Comparison of ENCODE assay signal across 1 cellular context in genomic region chr2:171687287-171688128, GRCh38.
TF ChIP-seq lines count a peak whose summit lies in the region.

Gene DYNC1I2, plus strand, starts transcription at chr2:171687469. Its CDS starts 2,687 bp downstream, at chr2:171690156.

TF ChIP-seq in HepG2, 621 proteins besides CTCF, POLR2A, EP300 and RAD21 (continued from another document and continues in another):
- TF ChIP-seq, protein P1, sequence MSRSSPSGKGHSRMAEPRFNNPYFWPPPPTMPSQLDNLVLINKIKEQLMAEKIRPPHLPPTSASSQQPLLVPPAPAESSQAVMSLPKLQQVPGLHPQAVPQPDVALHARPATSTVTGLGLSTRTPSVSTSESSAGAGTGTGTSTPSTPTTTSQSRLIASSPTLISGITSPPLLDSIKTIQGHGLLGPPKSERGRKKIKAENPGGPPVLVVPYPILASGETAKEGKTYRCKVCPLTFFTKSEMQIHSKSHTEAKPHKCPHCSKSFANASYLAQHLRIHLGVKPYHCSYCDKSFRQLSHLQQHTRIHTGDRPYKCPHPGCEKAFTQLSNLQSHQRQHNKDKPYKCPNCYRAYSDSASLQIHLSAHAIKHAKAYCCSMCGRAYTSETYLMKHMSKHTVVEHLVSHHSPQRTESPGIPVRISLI (CRISPR knock-in tag; IDR thresholded peaks at IDR 0.05; ENCODE audit: borderline replicate concordance), result 0 out of 2 replicates have a peak, but pooled peaks have one; percentile 48
- peak; percentile 70 for TF ChIP-seq JUN (CRISPR knock-in tag; IDR thresholded peaks at IDR 0.05)
- no peak for TF ChIP-seq PCBP2 (optimal IDR thresholded peaks at IDR 0.05; ENCODE audit: low read depth, low read length, poor library complexity, severe bottlenecking)
- TF ChIP-seq NKX3-1 (CRISPR knock-in tag; IDR thresholded peaks at IDR 0.05), result peak; percentile 67; the same call in 1 of the 2 replicates
- TF ChIP-seq SMYD3 (CRISPR knock-in tag; IDR thresholded peaks at IDR 0.05), result peak; percentile 49
- TF ChIP-seq ZNF281 (CRISPR knock-in tag; IDR thresholded peaks at IDR 0.05; ENCODE audit: borderline replicate concordance), result 0 out of 2 replicates have a peak, but pooled peaks have one; percentile 14
- peak; percentile 100 for TF ChIP-seq ZNF501 (CRISPR knock-in tag; IDR thresholded peaks at IDR 0.05)
- TF ChIP-seq AKAP8 (CRISPR knock-in tag; IDR thresholded peaks at IDR 0.05), result no peak; the same call in 1 of the 2 replicates
- peak; percentile 41; the same call in 1 of the 2 replicates for TF ChIP-seq MTF2 (CRISPR knock-in tag; IDR thresholded peaks at IDR 0.05; ENCODE audit: borderline replicate concordance)
- peak; percentile 95 for TF ChIP-seq YEATS4 (CRISPR knock-in tag; IDR thresholded peaks at IDR 0.05; ENCODE audit: borderline replicate concordance)
- TF ChIP-seq, protein P2, sequence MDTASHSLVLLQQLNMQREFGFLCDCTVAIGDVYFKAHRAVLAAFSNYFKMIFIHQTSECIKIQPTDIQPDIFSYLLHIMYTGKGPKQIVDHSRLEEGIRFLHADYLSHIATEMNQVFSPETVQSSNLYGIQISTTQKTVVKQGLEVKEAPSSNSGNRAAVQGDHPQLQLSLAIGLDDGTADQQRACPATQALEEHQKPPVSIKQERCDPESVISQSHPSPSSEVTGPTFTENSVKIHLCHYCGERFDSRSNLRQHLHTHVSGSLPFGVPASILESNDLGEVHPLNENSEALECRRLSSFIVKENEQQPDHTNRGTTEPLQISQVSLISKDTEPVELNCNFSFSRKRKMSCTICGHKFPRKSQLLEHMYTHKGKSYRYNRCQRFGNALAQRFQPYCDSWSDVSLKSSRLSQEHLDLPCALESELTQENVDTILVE (CRISPR knock-in tag; IDR thresholded peaks at IDR 0.05), result peak; percentile 46; the same call in 1 of the 2 replicates
- TF ChIP-seq ZNF3 (CRISPR knock-in tag; IDR thresholded peaks at IDR 0.05), result no peak
- TF ChIP-seq, protein P3, sequence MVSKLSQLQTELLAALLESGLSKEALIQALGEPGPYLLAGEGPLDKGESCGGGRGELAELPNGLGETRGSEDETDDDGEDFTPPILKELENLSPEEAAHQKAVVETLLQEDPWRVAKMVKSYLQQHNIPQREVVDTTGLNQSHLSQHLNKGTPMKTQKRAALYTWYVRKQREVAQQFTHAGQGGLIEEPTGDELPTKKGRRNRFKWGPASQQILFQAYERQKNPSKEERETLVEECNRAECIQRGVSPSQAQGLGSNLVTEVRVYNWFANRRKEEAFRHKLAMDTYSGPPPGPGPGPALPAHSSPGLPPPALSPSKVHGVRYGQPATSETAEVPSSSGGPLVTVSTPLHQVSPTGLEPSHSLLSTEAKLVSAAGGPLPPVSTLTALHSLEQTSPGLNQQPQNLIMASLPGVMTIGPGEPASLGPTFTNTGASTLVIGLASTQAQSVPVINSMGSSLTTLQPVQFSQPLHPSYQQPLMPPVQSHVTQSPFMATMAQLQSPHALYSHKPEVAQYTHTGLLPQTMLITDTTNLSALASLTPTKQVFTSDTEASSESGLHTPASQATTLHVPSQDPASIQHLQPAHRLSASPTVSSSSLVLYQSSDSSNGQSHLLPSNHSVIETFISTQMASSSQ (IDR thresholded peaks at IDR 0.05; ENCODE audit: low read depth), result peak; percentile 36; the same call in 1 of the 2 replicates
- TF ChIP-seq, protein P3 (CRISPR knock-in tag; IDR thresholded peaks at IDR 0.05; ENCODE audit: borderline replicate concordance), result peak; percentile 66; the same call in 1 of the 2 replicates
- TF ChIP-seq KAT2B (IDR thresholded peaks at IDR 0.05; ENCODE audit: borderline replicate concordance, low read depth, low read length), result no peak
- TF ChIP-seq ZNF367 (CRISPR knock-in tag; IDR thresholded peaks at IDR 0.05; ENCODE audit: borderline replicate concordance), result no peak; the same call in 1 of the 2 replicates
- peak; percentile 58 for TF ChIP-seq PATZ1 (CRISPR knock-in tag; IDR thresholded peaks at IDR 0.05)
- TF ChIP-seq MIER2 (CRISPR knock-in tag; IDR thresholded peaks at IDR 0.05), result 0 out of 2 replicates have a peak, but pooled peaks have one; percentile 25
- no peak for TF ChIP-seq ZNF577 (CRISPR knock-in tag; IDR thresholded peaks at IDR 0.05; ENCODE audit: borderline replicate concordance, low read depth)
- TF ChIP-seq U2AF2 (IDR thresholded peaks at IDR 0.05; ENCODE audit: low read depth, low read length), result no peak
- TF ChIP-seq SYNCRIP (IDR thresholded peaks at IDR 0.05; ENCODE audit: insufficient read depth, low read depth, low read length), result no peak
- TF ChIP-seq NONO (IDR thresholded peaks at IDR 0.05), result no peak
- 0 out of 2 replicates have a peak, but pooled peaks have one; percentile 60 for TF ChIP-seq NONO (CRISPR knock-in tag; conservative IDR thresholded peaks at IDR 0.05)
- peak; percentile 72 for TF ChIP-seq ZNF768 (CRISPR knock-in tag; IDR thresholded peaks at IDR 0.05)
- TF ChIP-seq, protein P4, sequence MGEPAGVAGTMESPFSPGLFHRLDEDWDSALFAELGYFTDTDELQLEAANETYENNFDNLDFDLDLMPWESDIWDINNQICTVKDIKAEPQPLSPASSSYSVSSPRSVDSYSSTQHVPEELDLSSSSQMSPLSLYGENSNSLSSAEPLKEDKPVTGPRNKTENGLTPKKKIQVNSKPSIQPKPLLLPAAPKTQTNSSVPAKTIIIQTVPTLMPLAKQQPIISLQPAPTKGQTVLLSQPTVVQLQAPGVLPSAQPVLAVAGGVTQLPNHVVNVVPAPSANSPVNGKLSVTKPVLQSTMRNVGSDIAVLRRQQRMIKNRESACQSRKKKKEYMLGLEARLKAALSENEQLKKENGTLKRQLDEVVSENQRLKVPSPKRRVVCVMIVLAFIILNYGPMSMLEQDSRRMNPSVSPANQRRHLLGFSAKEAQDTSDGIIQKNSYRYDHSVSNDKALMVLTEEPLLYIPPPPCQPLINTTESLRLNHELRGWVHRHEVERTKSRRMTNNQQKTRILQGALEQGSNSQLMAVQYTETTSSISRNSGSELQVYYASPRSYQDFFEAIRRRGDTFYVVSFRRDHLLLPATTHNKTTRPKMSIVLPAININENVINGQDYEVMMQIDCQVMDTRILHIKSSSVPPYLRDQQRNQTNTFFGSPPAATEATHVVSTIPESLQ (CRISPR knock-in tag; conservative IDR thresholded peaks at IDR 0.05), result 0 out of 2 replicates have a peak, but pooled peaks have one; percentile 31
- peak; percentile 89 for TF ChIP-seq ZNF510 (CRISPR knock-in tag; IDR thresholded peaks at IDR 0.05; ENCODE audit: low read depth)
- TF ChIP-seq, protein P5, sequence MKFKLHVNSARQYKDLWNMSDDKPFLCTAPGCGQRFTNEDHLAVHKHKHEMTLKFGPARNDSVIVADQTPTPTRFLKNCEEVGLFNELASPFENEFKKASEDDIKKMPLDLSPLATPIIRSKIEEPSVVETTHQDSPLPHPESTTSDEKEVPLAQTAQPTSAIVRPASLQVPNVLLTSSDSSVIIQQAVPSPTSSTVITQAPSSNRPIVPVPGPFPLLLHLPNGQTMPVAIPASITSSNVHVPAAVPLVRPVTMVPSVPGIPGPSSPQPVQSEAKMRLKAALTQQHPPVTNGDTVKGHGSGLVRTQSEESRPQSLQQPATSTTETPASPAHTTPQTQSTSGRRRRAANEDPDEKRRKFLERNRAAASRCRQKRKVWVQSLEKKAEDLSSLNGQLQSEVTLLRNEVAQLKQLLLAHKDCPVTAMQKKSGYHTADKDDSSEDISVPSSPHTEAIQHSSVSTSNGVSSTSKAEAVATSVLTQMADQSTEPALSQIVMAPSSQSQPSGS (CRISPR knock-in tag; IDR thresholded peaks at IDR 0.05), result peak; percentile 11; the same call in 1 of the 2 replicates
- TF ChIP-seq ZNF775 (CRISPR knock-in tag; IDR thresholded peaks at IDR 0.05; ENCODE audit: borderline replicate concordance), result no peak; the same call in 1 of the 2 replicates
- 0 out of 2 replicates have a peak, but pooled peaks have one; percentile 20 for TF ChIP-seq HMG20A (CRISPR knock-in tag; IDR thresholded peaks at IDR 0.05; ENCODE audit: borderline replicate concordance)
- TF ChIP-seq ZNF451 (CRISPR knock-in tag; IDR thresholded peaks at IDR 0.05), result 0 out of 2 replicates have a peak, but pooled peaks have one; percentile 63
- TF ChIP-seq BHLHE40 (IDR thresholded peaks at IDR 0.05; ENCODE audit: low read length), result no peak
- peak; percentile 32; the same call in 1 of the 2 replicates for TF ChIP-seq ZNF564 (CRISPR knock-in tag; IDR thresholded peaks at IDR 0.05)
- no peak for TF ChIP-seq RELA (CRISPR knock-in tag; IDR thresholded peaks at IDR 0.05)
- TF ChIP-seq ATF1 (CRISPR knock-in tag; IDR thresholded peaks at IDR 0.05), result peak; percentile 96
- TF ChIP-seq ZNF883 (CRISPR knock-in tag; IDR thresholded peaks at IDR 0.05; ENCODE audit: not compliant biosample characterization), result peak; percentile 31
- peak; percentile 72; the same call in 1 of the 2 replicates for TF ChIP-seq SRY (CRISPR knock-in tag; IDR thresholded peaks at IDR 0.05)
- TF ChIP-seq ZSCAN22 (CRISPR knock-in tag; IDR thresholded peaks at IDR 0.05), result no peak
- peak; percentile 94 for TF ChIP-seq KDM5A (IDR thresholded peaks at IDR 0.05; ENCODE audit: borderline replicate concordance, low read length)
- TF ChIP-seq FOXP1 (IDR thresholded peaks at IDR 0.05), result no peak; the same call in 1 of the 2 replicates
- TF ChIP-seq FOXP1 (CRISPR knock-in tag; IDR thresholded peaks at IDR 0.05), result no peak
- TF ChIP-seq ZNF7 (CRISPR knock-in tag; IDR thresholded peaks at IDR 0.05), result no peak
- no peak; the same call in 1 of the 2 replicates for TF ChIP-seq ZNF33A (CRISPR knock-in tag; IDR thresholded peaks at IDR 0.05; ENCODE audit: borderline replicate concordance)
- no peak; the same call in 1 of the 2 replicates for TF ChIP-seq ZNF710 (CRISPR knock-in tag; IDR thresholded peaks at IDR 0.05; ENCODE audit: borderline replicate concordance)
- peak; percentile 70 for TF ChIP-seq MEF2D (CRISPR knock-in tag; IDR thresholded peaks at IDR 0.05)
- TF ChIP-seq ZNF740 (CRISPR knock-in tag; IDR thresholded peaks at IDR 0.05), result peak; percentile 24; the same call in 1 of the 2 replicates
- TF ChIP-seq ZKSCAN1 (IDR thresholded peaks at IDR 0.05; ENCODE audit: low read length), result no peak
- TF ChIP-seq WIZ (CRISPR knock-in tag; IDR thresholded peaks at IDR 0.05), result no peak
